ENCODE assay signal across 21 cellular contexts in genomic region chrX:94914235-94914634, GRCh38.
"Had no signal": no experiment of that assay in that cellular context is flagged by ENCODE, and none has a peak within 500 bp of the region (broad histone marks: within the 10 kb centered on the region; RNA-seq: fewer than 3 reads in every experiment).

No MANE protein-coding gene starts in this region.

- H3K27ac Mint-ChIP-seq: activated CD4-positive, alpha-beta memory T cell treated with anti-CD3 and anti-CD28 coated beads, Interleukin-2, amount 10 ng/mL, durations not matched to agents 7 days and 5 days; activated naive CD8-positive, alpha-beta T cell treated with anti-CD3 and anti-CD28 coated beads for 36 hours; activated T-helper 17 cell treated with anti-CD3 and anti-CD28 coated beads, Interleukin-2, amount 50 U/mL, for 72 hours; effector memory CD8-positive, alpha-beta T cell; mesothelial cell of epicardium; natural killer cell treated with Interleukin-12 subunit alpha and Interleukin-12 subunit beta and Interleukin-15 and Interleukin-18, amount 100 ng/mL, for 72 hours; T-helper 2 cell treated with Interferon-gamma antibody and Interleukin-4, amounts not matched to agents 5 μg/mL and 100 μg/mL, for 36 hours had no signal

- H3K4me1 ChIP-seq: body of pancreas, esophagus squamous epithelium, transverse colon, vagina had no signal

- H3K4me3 ChIP-seq: body of pancreas, esophagus squamous epithelium, lung, transverse colon, vagina had no signal

- H3K4me1 Mint-ChIP-seq: activated CD4-positive, alpha-beta memory T cell treated with anti-CD3 and anti-CD28 coated beads, Interleukin-2, amount 10 ng/mL, durations not matched to agents 7 days and 5 days; activated naive CD8-positive, alpha-beta T cell treated with anti-CD3 and anti-CD28 coated beads for 36 hours; activated T-helper 17 cell treated with anti-CD3 and anti-CD28 coated beads, Interleukin-2, amount 50 U/mL, for 72 hours; mesothelial cell of epicardium had no signal

- DNase-seq: activated CD4-positive, alpha-beta memory T cell treated with anti-CD3 and anti-CD28 coated beads, Interleukin-2, amount 10 ng/mL, durations not matched to agents 7 days and 5 days; activated CD4-positive, alpha-beta T cell treated with anti-CD3 and anti-CD28 coated beads for 48 hours; activated naive CD4-positive, alpha-beta T cell; activated naive CD8-positive, alpha-beta T cell treated with anti-CD3 and anti-CD28 coated beads for 36 hours; activated T-cell treated with anti-CD3 and anti-CD28 coated beads, Interleukin-2, amount 50 U/mL, for 1 hour; amygdala; caudate nucleus; effector memory CD8-positive, alpha-beta T cell; esophagus squamous epithelium; left cardiac atrium; nucleus accumbens; posterior cingulate gyrus; stimulated activated naive CD8-positive, alpha-beta T cell treated with anti-CD3 and anti-CD28 coated beads, Interleukin-15, Interleukin-2, amounts not matched to agents 100 U/mL and 50 U/mL, for 24 hours; transverse colon had no signal

- H3K27me3 Mint-ChIP-seq: activated CD4-positive, alpha-beta memory T cell treated with anti-CD3 and anti-CD28 coated beads, Interleukin-2, amount 10 ng/mL, durations not matched to agents 7 days and 5 days; activated naive CD8-positive, alpha-beta T cell treated with anti-CD3 and anti-CD28 coated beads for 36 hours; activated T-helper 17 cell treated with anti-CD3 and anti-CD28 coated beads, Interleukin-2, amount 50 U/mL, for 72 hours; effector memory CD8-positive, alpha-beta T cell; natural killer cell treated with Interleukin-12 subunit alpha and Interleukin-12 subunit beta and Interleukin-15 and Interleukin-18, amount 100 ng/mL, for 72 hours had no signal

- ATAC-seq: activated T-helper 17 cell treated with anti-CD3 and anti-CD28 coated beads, Interleukin-2, amount 50 U/mL, for 72 hours; body of pancreas; effector memory CD8-positive, alpha-beta T cell; natural killer cell treated with Interleukin-12 subunit alpha and Interleukin-12 subunit beta and Interleukin-15 and Interleukin-18, amount 100 ng/mL, for 72 hours; stimulated activated naive CD8-positive, alpha-beta T cell treated with anti-CD3 and anti-CD28 coated beads, Interleukin-15, Interleukin-2, amounts not matched to agents 100 U/mL and 50 U/mL, for 24 hours had no signal

- H3K4me3 Mint-ChIP-seq: activated CD4-positive, alpha-beta memory T cell treated with anti-CD3 and anti-CD28 coated beads, Interleukin-2, amount 10 ng/mL, durations not matched to agents 7 days and 5 days; activated naive CD8-positive, alpha-beta T cell treated with anti-CD3 and anti-CD28 coated beads for 36 hours; activated T-helper 17 cell treated with anti-CD3 and anti-CD28 coated beads, Interleukin-2, amount 50 U/mL, for 72 hours; effector memory CD8-positive, alpha-beta T cell; mesothelial cell of epicardium; natural killer cell treated with Interleukin-12 subunit alpha and Interleukin-12 subunit beta and Interleukin-15 and Interleukin-18, amount 100 ng/mL, for 72 hours; T-helper 2 cell treated with Interferon-gamma antibody and Interleukin-4, amounts not matched to agents 5 μg/mL and 100 μg/mL, for 36 hours had no signal

- H3K36me3 Mint-ChIP-seq: activated naive CD8-positive, alpha-beta T cell treated with anti-CD3 and anti-CD28 coated beads for 36 hours; mesothelial cell of epicardium; natural killer cell treated with Interleukin-12 subunit alpha and Interleukin-12 subunit beta and Interleukin-15 and Interleukin-18, amount 100 ng/mL, for 72 hours had no signal

- H3K9me3 ChIP-seq: body of pancreas, esophagus squamous epithelium, transverse colon, vagina had no signal

- H3K27me3 ChIP-seq: body of pancreas, esophagus squamous epithelium, transverse colon, vagina had no signal

- H3K36me3 ChIP-seq: esophagus squamous epithelium, transverse colon, vagina had no signal
